Comparison of ENCODE assay signal across 13 cellular contexts in genomic region chr14:38837333-38838048, GRCh38.
"Had no signal": no experiment of that assay in that cellular context is flagged by ENCODE, and none has a peak within 500 bp of the region (broad histone marks: within the 10 kb centered on the region; RNA-seq: fewer than 3 reads in every experiment).

No MANE protein-coding gene starts in this region.

- H3K4me2 ChIP-seq: hepatocyte had no signal

- H3K4me3 Mint-ChIP-seq: activated CD4-positive, alpha-beta memory T cell treated with anti-CD3 and anti-CD28 coated beads for 36 hours; activated naive CD8-positive, alpha-beta T cell treated with anti-CD3 and anti-CD28 coated beads, Interleukin-2, amount 10 ng/mL, durations not matched to agents 7 days and 5 days; activated T-cell treated with anti-CD3 and anti-CD28 coated beads, Interleukin-2, amount 50 U/mL, for 4 hours; naive thymus-derived CD8-positive, alpha-beta T cell; stimulated activated naive CD8-positive, alpha-beta T cell treated with anti-CD3 and anti-CD28 coated beads, Interleukin-15, Interleukin-2, amounts not matched to agents 100 ng/mL and 50 ng/mL, for 24 hours had no signal

- H3K9me3 ChIP-seq: ascending aorta, gastrocnemius medialis, testis had no signal

- ATAC-seq: activated T-cell treated with anti-CD3 and anti-CD28 coated beads, Interleukin-2, amount 50 U/mL, for 4 hours; gastrocnemius medialis; naive thymus-derived CD8-positive, alpha-beta T cell had no signal

- H3K27me3 Mint-ChIP-seq: activated CD4-positive, alpha-beta memory T cell treated with anti-CD3 and anti-CD28 coated beads for 36 hours; activated naive CD8-positive, alpha-beta T cell treated with anti-CD3 and anti-CD28 coated beads, Interleukin-2, amount 10 ng/mL, durations not matched to agents 7 days and 5 days; stimulated activated naive CD8-positive, alpha-beta T cell treated with anti-CD3 and anti-CD28 coated beads, Interleukin-15, Interleukin-2, amounts not matched to agents 100 ng/mL and 50 ng/mL, for 24 hours had no signal

- DNase-seq: activated CD4-positive, alpha-beta memory T cell treated with anti-CD3 and anti-CD28 coated beads for 36 hours; activated CD4-positive, alpha-beta T cell treated with anti-CD3 and anti-CD28 coated beads for 1 hour; activated gamma-delta T cell treated with Interleukin-2 at 50 U/mL for 16 hours; activated naive CD8-positive, alpha-beta T cell treated with anti-CD3 and anti-CD28 coated beads, Interleukin-2, amount 10 ng/mL, durations not matched to agents 7 days and 5 days; activated T-cell treated with anti-CD3 and anti-CD28 coated beads, Interleukin-2, amount 50 U/mL, for 4 hours; gastrocnemius medialis; naive thymus-derived CD8-positive, alpha-beta T cell; stimulated activated CD4-positive, alpha-beta T cell treated with anti-CD3 and anti-CD28 coated beads, Interleukin-2, amount 100 ng/mL, for 48 hours; T-helper 9 cell; testis had no signal

- H3K27me3 ChIP-seq: ascending aorta, gastrocnemius medialis, hepatocyte, testis had no signal

- H3K4me3 ChIP-seq: ascending aorta, gastrocnemius medialis, hepatocyte, testis had no signal

- H3K27ac Mint-ChIP-seq: activated CD4-positive, alpha-beta memory T cell treated with anti-CD3 and anti-CD28 coated beads for 36 hours; activated naive CD8-positive, alpha-beta T cell treated with anti-CD3 and anti-CD28 coated beads, Interleukin-2, amount 10 ng/mL, durations not matched to agents 7 days and 5 days; naive thymus-derived CD8-positive, alpha-beta T cell; stimulated activated naive CD8-positive, alpha-beta T cell treated with anti-CD3 and anti-CD28 coated beads, Interleukin-15, Interleukin-2, amounts not matched to agents 100 ng/mL and 50 ng/mL, for 24 hours had no signal

- H3K36me3 ChIP-seq: ascending aorta, gastrocnemius medialis had no signal

- H3K4me1 Mint-ChIP-seq: activated naive CD8-positive, alpha-beta T cell treated with anti-CD3 and anti-CD28 coated beads, Interleukin-2, amount 10 ng/mL, durations not matched to agents 7 days and 5 days; naive thymus-derived CD8-positive, alpha-beta T cell had no signal

- H3K27ac ChIP-seq: ascending aorta, gastrocnemius medialis, hepatocyte, testis had no signal

- H2AFZ ChIP-seq: hepatocyte had no signal

- H3K9me3 Mint-ChIP-seq: activated CD4-positive, alpha-beta memory T cell treated with anti-CD3 and anti-CD28 coated beads for 36 hours; activated naive CD8-positive, alpha-beta T cell treated with anti-CD3 and anti-CD28 coated beads, Interleukin-2, amount 10 ng/mL, durations not matched to agents 7 days and 5 days; activated T-cell treated with anti-CD3 and anti-CD28 coated beads, Interleukin-2, amount 50 U/mL, for 4 hours; naive thymus-derived CD8-positive, alpha-beta T cell; stimulated activated naive CD8-positive, alpha-beta T cell treated with anti-CD3 and anti-CD28 coated beads, Interleukin-15, Interleukin-2, amounts not matched to agents 100 ng/mL and 50 ng/mL, for 24 hours had no signal

- H3K79me2 ChIP-seq: hepatocyte had no signal

- H3K36me3 Mint-ChIP-seq: activated CD4-positive, alpha-beta memory T cell treated with anti-CD3 and anti-CD28 coated beads for 36 hours; activated naive CD8-positive, alpha-beta T cell treated with anti-CD3 and anti-CD28 coated beads, Interleukin-2, amount 10 ng/mL, durations not matched to agents 7 days and 5 days; naive thymus-derived CD8-positive, alpha-beta T cell had no signal

- H3K4me1 ChIP-seq: gastrocnemius medialis, testis had no signal
